In genomic region chr4:70661309-70661922, GRCh38 we compare ENCODE assay signal across 11 cellular contexts. TPM values are rescaled to one million over a fixed set of nuclear protein-coding genes. Genes with fewer than 3 reads are reported as not detected.
DNase-seq lines count a peak whose midpoint lies in the region; ATAC-seq, FAIRE-seq and TF ChIP-seq lines count a peak whose summit lies in the region.
"Not testable (repeated sequence)": the region's sequence is repeated elsewhere in the genome, so short reads cannot be mapped to it uniquely, and the experiment has no call there.
"Had no signal": no experiment of that assay in that cellular context is flagged by ENCODE, and none has a peak within 500 bp of the region (broad histone marks: within the 10 kb centered on the region; RNA-seq: fewer than 3 reads in every experiment).

No MANE protein-coding gene starts in this region.

- H3F3A ChIP-seq in PC-3 (ENCODE audit: low read length, unreplicated experiment) = not testable (repeated sequence)

- H3K9ac ChIP-seq in PC-3 (ENCODE audit: low read length) = not testable (repeated sequence)

- H3K4me1 Mint-ChIP-seq in activated naive CD4-positive, alpha-beta T cell treated with anti-CD3 and anti-CD28 coated beads for 36 hours (ENCODE audit: low read depth) = not testable (repeated sequence)

- not testable (repeated sequence) for H3K79me2 ChIP-seq in PC-3 (ENCODE audit: low read length)

- H4K20me1 ChIP-seq in PC-3 (ENCODE audit: low read length) = not testable (repeated sequence)

- not testable (repeated sequence) for H3K4me1 ChIP-seq in PC-3 (ENCODE audit: insufficient read depth, low read length)

- H2AFZ ChIP-seq in PC-3 (ENCODE audit: low read length) = 0 out of 2 replicates have a peak overlapping the region, but pooled peaks have one; percentile 31

- not testable (repeated sequence) for DNase-seq in GM19239 (ENCODE audit: insufficient read length, low spot score); PC-3
- DNase-seq in activated naive CD4-positive, alpha-beta T cell treated with anti-CD3 and anti-CD28 coated beads for 36 hours = peak; percentile 24

- not testable (repeated sequence) for H3K9me3 Mint-ChIP-seq in activated naive CD4-positive, alpha-beta T cell treated with anti-CD3 and anti-CD28 coated beads for 36 hours

- H3K36me3 ChIP-seq in PC-3 (ENCODE audit: low read depth, low read length) = not testable (repeated sequence)

- not testable (repeated sequence) for H3K9me3 ChIP-seq in PC-3 (ENCODE audit: low read length)

- H3K4me3 ChIP-seq in PC-3 (ENCODE audit: low read length) = not testable (repeated sequence)

- not testable (repeated sequence) for TF ChIP-seq CTCF in PC-3 (conservative IDR thresholded peaks at IDR 0.05; ENCODE audit: low read depth, low read length)

- not testable (repeated sequence) for H3K27ac ChIP-seq in PC-3 (ENCODE audit: low read length)

- not testable (repeated sequence) for H3K36me3 Mint-ChIP-seq in activated naive CD4-positive, alpha-beta T cell treated with anti-CD3 and anti-CD28 coated beads for 36 hours (ENCODE audit: low read depth)

- not testable (repeated sequence) for H3K27me3 ChIP-seq in PC-3 (ENCODE audit: low read length)

- FAIRE-seq in GM19239 (lab: Jason Lieb, UNC) = peak; percentile 95

- not testable (repeated sequence) for BruUV-seq in PC-3 (replicated peaks; lab: Mats Ljungman, UMichigan)

- H3K4me2 ChIP-seq in PC-3 (ENCODE audit: low read length) = not testable (repeated sequence)

- H3K27me3 Mint-ChIP-seq in activated naive CD4-positive, alpha-beta T cell treated with anti-CD3 and anti-CD28 coated beads for 36 hours (ENCODE audit: low read depth) = not testable (repeated sequence)

- POLR2A ChIA-PET in PC-3 (lab: Charles Lee; ENCODE audit: unreplicated experiment) = not testable (repeated sequence)

- not testable (repeated sequence) for H3K27ac Mint-ChIP-seq in activated naive CD4-positive, alpha-beta T cell treated with anti-CD3 and anti-CD28 coated beads for 36 hours

- intact Hi-C loops in PC-3 (cut with micrococcal nuclease); activated naive CD4-positive, alpha-beta T cell treated with anti-CD3 and anti-CD28 coated beads for 36 hours (cut with micrococcal nuclease): not testable (repeated sequence)

- not testable (repeated sequence) for H3K9me2 ChIP-seq in PC-3 (replicated peaks; ENCODE audit: low read length)

- H3K4me3 Mint-ChIP-seq in activated naive CD4-positive, alpha-beta T cell treated with anti-CD3 and anti-CD28 coated beads for 36 hours = not testable (repeated sequence)

- CTCF ChIA-PET in PC-3 (lab: Charles Lee) = not testable (repeated sequence)
- CTCF ChIA-PET in activated naive CD4-positive, alpha-beta T cell treated with anti-CD3 and anti-CD28 coated beads for 36 hours (lab: Charles Lee) = interaction anchor here (0.7 kb wide), 1 partner anchor 78 kb away, joined by 3 read pairs; no protein-coding TSS in a partner anchor

- ATAC-seq in GM18502 (IDR thresholded peaks at IDR 0.05; ENCODE audit: poor library complexity, unreplicated experiment) (peak; percentile 76), GM21619 (IDR thresholded peaks at IDR 0.05; ENCODE audit: unreplicated experiment) (peak; percentile 88), HG02885 (IDR thresholded peaks at IDR 0.05; ENCODE audit: poor library complexity, unreplicated experiment) (peak; percentile 90), HG03432 (IDR thresholded peaks at IDR 0.05; ENCODE audit: unreplicated experiment) (peak; percentile 92)
- not testable (repeated sequence) for ATAC-seq in PC-3

RNA-seq across cellular contexts. Expression of gene JCHAIN, which starts 4.9 kb away (rescaled TPM):
- total RNA-seq in PC-3 (2014; rRNA removed) = not detected in 2 replicates
- total RNA-seq in activated naive CD4-positive, alpha-beta T cell treated with anti-CD3 and anti-CD28 coated beads for 36 hours = not detected
- total RNA-seq: Caco-2 had no signal

RNA-seq across cellular contexts. Expression of gene UTP3, which starts 26.9 kb away (rescaled TPM):
- total RNA-seq in PC-3 (2014; rRNA removed) = 27.8 and 38.5 TPM in 2 replicates
- total RNA-seq in activated naive CD4-positive, alpha-beta T cell treated with anti-CD3 and anti-CD28 coated beads for 36 hours = 10 to 100 TPM; 18.7 to 20.0 TPM

RNA-seq across cellular contexts. Expression of gene ENAM, which starts 32.9 kb away (rescaled TPM):
- not detected in 2 replicates for total RNA-seq in PC-3 (2014; rRNA removed)
- not detected for total RNA-seq in activated naive CD4-positive, alpha-beta T cell treated with anti-CD3 and anti-CD28 coated beads for 36 hours
- total RNA-seq: Caco-2, natural killer cell, T-helper 17 cell, WTC11 had no signal
